ENCODE assay signal across 18 cellular contexts in genomic region chr17:5661486-5662125, GRCh38.
DNase-seq lines count a peak whose midpoint lies in the region; ATAC-seq, FAIRE-seq and TF ChIP-seq lines count a peak whose summit lies in the region.
"Had no signal": no experiment of that assay in that cellular context is flagged by ENCODE, and none has a peak within 500 bp of the region (broad histone marks: within the 10 kb centered on the region; RNA-seq: fewer than 3 reads in every experiment).

No MANE protein-coding gene starts in this region.

- TF ChIP-seq CTCF in HepG2 (CRISPR knock-in tag; IDR thresholded peaks at IDR 0.05), result peak; percentile 22; the same call in 1 of the 2 replicates
- TF ChIP-seq CTCF in right lobe of liver (IDR thresholded peaks at IDR 0.05), result no peak
- no peak for TF ChIP-seq CTCF in WTC11 (IDR thresholded peaks at IDR 0.05)
- TF ChIP-seq CTCF in dorsolateral prefrontal cortex (IDR thresholded peaks at IDR 0.05 in 54 of 56, conservative IDR thresholded peaks at IDR 0.05 in 2 of 56; ENCODE audit: low read depth in 1 of 56, partially characterized antibody in 56 of 56), result no peak

- TF ChIP-seq EP300 in HepG2 (IDR thresholded peaks at IDR 0.05; ENCODE audit: low read depth in 2 of 2, low read length in 2 of 2) (no peak), HepG2 (CRISPR knock-in tag; IDR thresholded peaks at IDR 0.05; ENCODE audit: borderline replicate concordance) (no peak)

- in situ Hi-C loops in HepG2 (cut with HindIII; ENCODE audit: extremely low pct_ligation_motif_present, low pct_unique_long_range_greater_than_20kb), result no loop called here

- POLR2A ChIA-PET in HepG2 (lab: Yijun Ruan, JAX), result no interaction called here
- POLR2A ChIA-PET in WTC11 (lab: Charles Lee), result no interaction called here

- no peaks in the 10 kb centered on the region for H3K27me3 Mint-ChIP-seq in WTC11 (ENCODE audit: low read depth)

- H4K20me1 ChIP-seq in HepG2 (ENCODE audit: insufficient read depth, low read length), result no peaks in the 10 kb centered on the region

- H3K4me2 ChIP-seq in HepG2 (ENCODE audit: low read depth, low read length), result no peak overlapping the region

- no peak overlapping the region for H3K4me3 ChIP-seq in HepG2 (replicated peaks in 1 of 3; ENCODE audit: insufficient read depth in 1 of 3, low read depth in 2 of 3, low read length in 3 of 3)
- no peak overlapping the region for H3K4me3 ChIP-seq in right lobe of liver
- H3K4me3 ChIP-seq in dorsolateral prefrontal cortex, result no peak overlapping the region

- peaks cover 6% of the 10 kb centered on the region; the same call in 1 of the 2 replicates for H3K9me3 Mint-ChIP-seq in WTC11
- H3K9me3 Mint-ChIP-seq: IgD-negative memory B cell had no signal

- CTCF ChIA-PET in HepG2 (lab: Yijun Ruan, JAX; ENCODE audit: low intra/inter-chr PET ratio, low total read pairs) (no interaction called here), WTC11 (lab: Charles Lee) (interaction anchor here (1.0 to 2.0 kb wide), 3 partner anchors 17 to 132 kb away, joined by 3 to 14 read pairs (median 4); no protein-coding TSS in a partner anchor)

- H3K79me2 ChIP-seq in HepG2 (ENCODE audit: insufficient read depth, low read length), result no peaks in the 10 kb centered on the region

- no peak for TF ChIP-seq POLR2A in HepG2 (IDR thresholded peaks at IDR 0.05; ENCODE audit: insufficient read depth in 1 of 2, low read depth in 2 of 2, low read length in 2 of 2)
- no peak for TF ChIP-seq POLR2A in right lobe of liver (IDR thresholded peaks at IDR 0.05)

- no peak overlapping the region for H2AFZ ChIP-seq in HepG2 (ENCODE audit: low read length)

- H3K9me3 ChIP-seq in HepG2 (ENCODE audit: low read length), result no peaks in the 10 kb centered on the region
- no peaks in the 10 kb centered on the region for H3K9me3 ChIP-seq in right lobe of liver
- H3K9me3 ChIP-seq: Caco-2 had no signal

- FAIRE-seq in HepG2 (lab: Jason Lieb, UNC), result no peak

- DNase-seq in HepG2 (ENCODE audit: low spot score) (no peak), right lobe of liver (no peak), WTC11 (ENCODE audit: low spot score) (peak; percentile 18), iPS-NIHi7 (ENCODE audit: extremely low spot score) (peak; percentile 51), AG08396 (ENCODE audit: low spot score) (no peak), dorsolateral prefrontal cortex (no peak), midbrain (lab: John Stamatoyannopoulos, UW) (no peak)
- DNase-seq: AML-193, Caco-2, DMS79 treated with DMSO at 0.1 percent for 48 hours, GF-D8, HCEC 1CT, NCI-H345, NCI-H69, SHP77 had no signal

- intact Hi-C loops in HepG2 (cut with micrococcal nuclease; ENCODE audit: unreplicated experiment), result no loop called here
- intact Hi-C loops in right lobe of liver (cut with DNase I), result no loop called here
- intact Hi-C loops in dorsolateral prefrontal cortex (cut with DNase I), result no loop called here

- no peaks in the 10 kb centered on the region for H3K4me1 ChIP-seq in HepG2 (ENCODE audit: insufficient read depth, low read length)
- no peaks in the 10 kb centered on the region for H3K4me1 ChIP-seq in right lobe of liver
- H3K4me1 ChIP-seq: Caco-2 had no signal

- H3K36me3 Mint-ChIP-seq in WTC11, result no peaks in the 10 kb centered on the region
- H3K36me3 Mint-ChIP-seq: IgD-negative memory B cell had no signal

- no TSS peak for BruUV-seq in HepG2 (replicated peaks; lab: Mats Ljungman, UMichigan)

- H3K27me3 ChIP-seq in HepG2 (ENCODE audit: control insufficient read depth in 1 of 2, insufficient read depth in 2 of 2, low read length in 2 of 2), result peaks cover 2 to 3% of the 10 kb centered on the region in 2 experiments; a peak in 3 of 5 replicates
- H3K27me3 ChIP-seq in right lobe of liver, result no peaks in the 10 kb centered on the region
- H3K27me3 ChIP-seq in dorsolateral prefrontal cortex, result peaks cover 0 to 20% (median 0%) of the 10 kb centered on the region in 45 donors

- TF ChIP-seq RAD21 in HepG2 (CRISPR knock-in tag; IDR thresholded peaks at IDR 0.05), result no peak

- ATAC-seq in HepG2, result peak; percentile 43; the same call in 2 of the 3 replicates
- ATAC-seq in right lobe of liver, result no peak
- ATAC-seq in WTC11, result peak; percentile 72
- no peak for ATAC-seq in GM21737 (IDR thresholded peaks at IDR 0.05; ENCODE audit: unreplicated experiment)
- ATAC-seq: Panc1 had no signal

- no peak overlapping the region for H3K4me3 Mint-ChIP-seq in WTC11
- H3K4me3 Mint-ChIP-seq: IgD-negative memory B cell had no signal

- 50% methylated on average over 4 of the region's 10 CpGs for WGBS in HepG2 (ENCODE audit: low lambda C conversion rate)
- WGBS in right lobe of liver (ENCODE audit: insufficient coverage, low coverage, low lambda C conversion rate, missing lambda C conversion rate), result 69% methylated on average over 3 of the region's 10 CpGs

- peaks cover 4% of the 10 kb centered on the region for H3K4me1 Mint-ChIP-seq in WTC11
- H3K4me1 Mint-ChIP-seq: IgD-negative memory B cell had no signal

- H3K36me3 ChIP-seq in HepG2 (replicated peaks in 1 of 2; ENCODE audit: control insufficient read depth in 1 of 2, insufficient read depth in 2 of 2, low read length in 2 of 2) (no peaks in the 10 kb centered on the region), right lobe of liver (no peaks in the 10 kb centered on the region)

- H3K9ac ChIP-seq in HepG2 (ENCODE audit: insufficient read depth, low read depth, low read length), result no peak overlapping the region

- H3K27ac ChIP-seq in HepG2 (ENCODE audit: extremely low read length, insufficient read depth, low read length), result no peak overlapping the region
- H3K27ac ChIP-seq in right lobe of liver, result no peak overlapping the region
- H3K27ac ChIP-seq in dorsolateral prefrontal cortex, result no peak overlapping the region

- H3K27ac Mint-ChIP-seq in WTC11, result no peak overlapping the region
- H3K27ac Mint-ChIP-seq: IgD-negative memory B cell had no signal

TF ChIP-seq in HepG2, 621 proteins besides CTCF, POLR2A, EP300 and RAD21:
- no peak for TF ChIP-seq ZNF569 (CRISPR knock-in tag; IDR thresholded peaks at IDR 0.05; ENCODE audit: borderline replicate concordance)
- TF ChIP-seq STAG1 (CRISPR knock-in tag; IDR thresholded peaks at IDR 0.05), result peak; percentile 15; the same call in 1 of the 2 replicates

TF ChIP-seq in WTC11, 78 proteins besides CTCF, POLR2A, EP300 and RAD21 (continues in another document):
- TF ChIP-seq ATF2 (CRISPR knock-in tag; IDR thresholded peaks at IDR 0.05; ENCODE audit: borderline replicate concordance, low read depth) (no peak), FOXP4 (CRISPR knock-in tag; IDR thresholded peaks at IDR 0.05) (no peak), GTF2I (CRISPR knock-in tag; conservative IDR thresholded peaks at IDR 0.05) (no peak), NFYB (CRISPR knock-in tag; conservative IDR thresholded peaks at IDR 0.05; ENCODE audit: low read depth) (no peak), AR (CRISPR knock-in tag; IDR thresholded peaks at IDR 0.05) (no peak), SMAD4 (CRISPR knock-in tag; IDR thresholded peaks at IDR 0.05) (no peak)

Comparison
In these comparisons a context has a peak if more than half of its experiments do, and no peak if none do; other contexts are left out.
1. ATAC-seq: peak in HepG2 (single experiment) and WTC11 (single experiment); none in right lobe of liver (0 of 4) and GM21737 (single experiment).
2. DNase-seq: peak in WTC11 (single experiment) and iPS-NIHi7 (single experiment); none in HepG2 (single experiment), right lobe of liver (0 of 3), AG08396 (single experiment), dorsolateral prefrontal cortex (0 of 10) and midbrain (single experiment).
3. Of the 50 proteins assayed by ChIP-seq in both HepG2 and WTC11: peak only in HepG2: CTCF; only in WTC11: none; in both: none; in neither: 49.